ENCODE assay signal across 22 cellular contexts in the genomic region with DNA sequence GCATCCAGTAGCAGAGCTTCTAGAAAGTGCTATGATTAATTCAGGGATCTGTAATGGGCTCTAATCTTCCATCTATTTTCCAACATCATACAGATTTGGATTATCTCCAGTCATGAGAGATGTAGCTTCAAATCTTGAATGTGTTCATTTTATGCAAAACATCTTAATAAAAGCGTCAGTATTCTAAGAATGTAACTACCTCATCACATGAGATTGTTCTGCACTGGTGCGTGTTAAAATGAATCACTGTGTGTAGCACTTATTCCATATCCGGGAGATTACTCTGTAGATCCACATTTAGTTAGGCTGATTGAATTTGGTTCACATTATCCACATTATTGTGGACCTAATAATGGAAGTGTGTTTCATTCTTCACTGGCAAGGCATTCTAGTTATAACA.
A peak's percentile ranks its signal among the peaks of the same experiment; 100 is the strongest.
DNase-seq lines count a peak whose midpoint lies in the region; ATAC-seq and TF ChIP-seq lines count a peak whose summit lies in the region.
"Had no signal": no experiment of that assay in that cellular context is flagged by ENCODE, and none has a peak within 500 bp of the region (broad histone marks: within the 10 kb centered on the region; RNA-seq: fewer than 3 reads in every experiment).

No MANE protein-coding gene starts in this region.

- no peak for ATAC-seq in GM18858 (IDR thresholded peaks at IDR 0.05; ENCODE audit: unreplicated experiment)
- no peak for ATAC-seq in left colon
- ATAC-seq in GM19328 (IDR thresholded peaks at IDR 0.05; ENCODE audit: unreplicated experiment), result no peak
- ATAC-seq: activated CD8-positive, alpha-beta T cell treated with anti-CD3 and anti-CD28 coated beads for 36 hours; esophagus mucosa had no signal

- intact Hi-C loops in left colon (cut with DNase I, micrococcal nuclease), result no loop called here

- no peak for TF ChIP-seq CTCF in astrocyte of the cerebellum (IDR thresholded peaks at IDR 0.05; ENCODE audit: low read depth, low read length, missing control alignments)

- peak; percentile 28 for DNase-seq in AG20443 (ENCODE audit: low spot score)
- peak; percentile 53 for DNase-seq in HS-5 (ENCODE audit: low read depth)
- peak; percentile 24 for DNase-seq in astrocyte of the cerebellum (ENCODE audit: low read depth)
- peak; percentile 76 for DNase-seq in kidney tubule cell (ENCODE audit: low spot score)
- DNase-seq in activated T-cell treated with anti-CD3 and anti-CD28 coated beads for 4 hours, result no peak
- DNase-seq in left colon, result no peak
- DNase-seq: activated CD4-positive, CD25-positive, alpha-beta regulatory T cell treated with anti-CD3 and anti-CD28 coated beads, Interleukin-2, amount 50 U/mL, for 72 hours; activated CD8-positive, alpha-beta T cell treated with anti-CD3 and anti-CD28 coated beads for 36 hours; activated effector memory CD4-positive, alpha-beta T cell treated with Interleukin-2 at 50 U/mL for 16 hours; CD4-positive, CD25-positive, alpha-beta regulatory T cell; effector CD8-positive, alpha-beta T cell; H7; kidney; NCI-H1105; NCI-H2081 treated with DMSO at 0.1 percent for 48 hours; posterior cingulate gyrus; Right ventricle myocardium superior; SW 1271; tibial artery had no signal

- H3K4me3 ChIP-seq in astrocyte of the cerebellum (ENCODE audit: low read depth, low read length), result no peak overlapping the region
- H3K4me3 ChIP-seq: tibial artery had no signal

- in situ Hi-C loops in astrocyte of the cerebellum (cut with HindIII; ENCODE audit: low sequenced_read_pairs), result no loop called here

Comparison
In these comparisons a context has a peak if more than half of its experiments do, and no peak if none do; other contexts are left out.
1. DNase-seq: peak in AG20443 (single experiment), HS-5 (single experiment), astrocyte of the cerebellum (single experiment) and kidney tubule cell (single experiment); none in activated T-cell treated with anti-CD3 and anti-CD28 coated beads for 4 hours (single experiment) and left colon (0 of 2).